ENCODE assay signal across 2 cellular contexts in genomic region chr20:13236360-13236759, GRCh38. TPM values are rescaled to one million over a fixed set of nuclear protein-coding genes. Genes with fewer than 3 reads are reported as not detected.
"Had no signal": no experiment of that assay in that cellular context is flagged by ENCODE, and none has a peak within 500 bp of the region (broad histone marks: within the 10 kb centered on the region; RNA-seq: fewer than 3 reads in every experiment).

No MANE protein-coding gene starts in this region.

RNA-seq across cellular contexts. Expression of gene ISM1, which starts 15.3 kb away (rescaled TPM):
- total RNA-seq: GM23248, H7 had no signal
